ENCODE assay signal across 3 cellular contexts in genomic region chr1:22702671-22703070, GRCh38.
TF ChIP-seq lines count a peak whose summit lies in the region.

No MANE protein-coding gene starts in this region.

TF ChIP-seq in SK-N-SH, 30 proteins besides CTCF, POLR2A, EP300 and RAD21:
- no peak for TF ChIP-seq USF2 (IDR thresholded peaks at IDR 0.05; ENCODE audit: borderline replicate concordance, low read depth, low read length)
- no peak for TF ChIP-seq GATA2 (CRISPR knock-in tag; IDR thresholded peaks at IDR 0.05)
- no peak for TF ChIP-seq RFX5 (IDR thresholded peaks at IDR 0.05; ENCODE audit: low read length)
- no peak for TF ChIP-seq JUND (IDR thresholded peaks at IDR 0.05)
- no peak for TF ChIP-seq GABPA (IDR thresholded peaks at IDR 0.05; ENCODE audit: low read depth)
- no peak for TF ChIP-seq NRF1 (IDR thresholded peaks at IDR 0.05; ENCODE audit: low read depth, low read length)
- TF ChIP-seq FOXJ3 (CRISPR knock-in tag; IDR thresholded peaks at IDR 0.05) = no peak
- no peak for TF ChIP-seq TAF1 (IDR thresholded peaks at IDR 0.05; ENCODE audit: borderline replicate concordance, low read depth, low read length)
- TF ChIP-seq CHD2 (IDR thresholded peaks at IDR 0.05; ENCODE audit: low read length, partially characterized antibody) = no peak
- no peak for TF ChIP-seq YY1 (IDR thresholded peaks at IDR 0.05; ENCODE audit: low read depth)
- no peak for TF ChIP-seq SIN3A (IDR thresholded peaks at IDR 0.05; ENCODE audit: borderline replicate concordance, low read depth, low read length)

TF ChIP-seq in SK-N-SH treated with all-trans-retinoic acid at 6 μM for 48 hours, 23 proteins besides CTCF, POLR2A, EP300 and RAD21:
- TF ChIP-seq OSR1 (CRISPR knock-in tag; IDR thresholded peaks at IDR 0.05) = no peak
- TF ChIP-seq GLIS3 (CRISPR knock-in tag; IDR thresholded peaks at IDR 0.05) = no peak
- TF ChIP-seq TCF4 (CRISPR knock-in tag; IDR thresholded peaks at IDR 0.05; ENCODE audit: borderline replicate concordance) = no peak
- TF ChIP-seq PPARA (CRISPR knock-in tag; IDR thresholded peaks at IDR 0.05; ENCODE audit: borderline replicate concordance) = no peak
- TF ChIP-seq BACH2 (CRISPR knock-in tag; IDR thresholded peaks at IDR 0.05; ENCODE audit: borderline replicate concordance) = no peak
- TF ChIP-seq TSHZ2 (CRISPR knock-in tag; IDR thresholded peaks at IDR 0.05) = no peak
- no peak for TF ChIP-seq ZC3H10 (CRISPR knock-in tag; IDR thresholded peaks at IDR 0.05)
- no peak for TF ChIP-seq CSDC2 (CRISPR knock-in tag; IDR thresholded peaks at IDR 0.05)
- no peak for TF ChIP-seq SNAI2 (CRISPR knock-in tag; IDR thresholded peaks at IDR 0.05)
- no peak for TF ChIP-seq TOX (CRISPR knock-in tag; IDR thresholded peaks at IDR 0.05; ENCODE audit: borderline replicate concordance)
- TF ChIP-seq CREB5 (CRISPR knock-in tag; IDR thresholded peaks at IDR 0.05; ENCODE audit: low read depth) = no peak
- TF ChIP-seq ZNF565 (CRISPR knock-in tag; conservative IDR thresholded peaks at IDR 0.05; ENCODE audit: low read depth) = no peak
- TF ChIP-seq ARNTL (CRISPR knock-in tag; IDR thresholded peaks at IDR 0.05; ENCODE audit: borderline replicate concordance, low read depth) = no peak
- no peak for TF ChIP-seq ZFP3 (CRISPR knock-in tag; IDR thresholded peaks at IDR 0.05)

TF ChIP-seq in HepG2, 621 proteins besides CTCF, POLR2A, EP300 and RAD21:
- TF ChIP-seq CENPX (CRISPR knock-in tag; IDR thresholded peaks at IDR 0.05) = no peak
- no peak for TF ChIP-seq PRDM15 (CRISPR knock-in tag; IDR thresholded peaks at IDR 0.05)
- TF ChIP-seq PAF1 (CRISPR knock-in tag; IDR thresholded peaks at IDR 0.05) = no peak
- no peak for TF ChIP-seq ZNF24 (IDR thresholded peaks at IDR 0.05)
- no peak for TF ChIP-seq SNAPC2 (CRISPR knock-in tag; IDR thresholded peaks at IDR 0.05)
- TF ChIP-seq MAFK (conservative IDR thresholded peaks at IDR 0.05 in 1 of 2, IDR thresholded peaks at IDR 0.05 in 1 of 2; ENCODE audit: low read length in 2 of 2) = no peak
- TF ChIP-seq ZNF17 (CRISPR knock-in tag; IDR thresholded peaks at IDR 0.05) = no peak
- TF ChIP-seq FUBP1 (CRISPR knock-in tag; IDR thresholded peaks at IDR 0.05; ENCODE audit: borderline replicate concordance) = no peak
- TF ChIP-seq NFYC (CRISPR knock-in tag; IDR thresholded peaks at IDR 0.05) = no peak
- no peak for TF ChIP-seq ZNF556 (CRISPR knock-in tag; IDR thresholded peaks at IDR 0.05; ENCODE audit: borderline replicate concordance)
- TF ChIP-seq STAG1 (CRISPR knock-in tag; IDR thresholded peaks at IDR 0.05) = no peak
